19 cellular contexts compared by ENCODE assay signal in genomic region chr5:147568710-147569109, GRCh38. TPM values are rescaled to one million over a fixed set of nuclear protein-coding genes. Genes with fewer than 3 reads are reported as not detected.
DNase-seq lines count a peak whose midpoint lies in the region; TF ChIP-seq lines count a peak whose summit lies in the region.
"Had no signal": no experiment of that assay in that cellular context is flagged by ENCODE, and none has a peak within 500 bp of the region (broad histone marks: within the 10 kb centered on the region; RNA-seq: fewer than 3 reads in every experiment).

No MANE protein-coding gene starts in this region.

- H3T11ph ChIP-seq in H9 (ENCODE audit: low read length) = no peak overlapping the region

- no peak overlapping the region for H3K23ac ChIP-seq in H9 (ENCODE audit: insufficient read length, low read depth, low read length)

- H3K9me3 Mint-ChIP-seq in H9 = no peaks in the 10 kb centered on the region
- H3K9me3 Mint-ChIP-seq in progenitor cell of endocrine pancreas (ENCODE audit: low read depth) = no peaks in the 10 kb centered on the region

- peak; percentile 52 for DNase-seq in H9
- DNase-seq in SW480 (ENCODE audit: low spot score) = peak; percentile 24
- no peak for DNase-seq in progenitor cell of endocrine pancreas (ENCODE audit: low spot score, unreplicated experiment)
- no peak for DNase-seq in NCI-H446 treated with DMSO at 0.1 percent for 48 hours (lab: John Stamatoyannopoulos, UW)
- DNase-seq in NCI-H128 (lab: John Stamatoyannopoulos, UW; ENCODE audit: unreplicated experiment) = no peak
- no peak for DNase-seq in LoVo (ENCODE audit: low spot score)
- DNase-seq: AML-193, DMS79, GM23248, NCI-H1092, NCI-H1694, NCI-H2081 treated with DMSO at 0.1 percent for 48 hours, NCI-H510A, RPMI8226, SHP77 treated with DMSO at 0.1 percent for 48 hours had no signal

- no peaks in the 10 kb centered on the region for H3K27me3 Mint-ChIP-seq in H9 (ENCODE audit: low read depth)
- no peaks in the 10 kb centered on the region for H3K27me3 Mint-ChIP-seq in progenitor cell of endocrine pancreas

- H2BK15ac ChIP-seq in H9 (ENCODE audit: low read depth, low read length) = no peak overlapping the region

- no peak overlapping the region for H4K5ac ChIP-seq in H9 (ENCODE audit: insufficient read length, low read depth, low read length)

- H4K8ac ChIP-seq in H9 (replicated peaks; ENCODE audit: insufficient read length, low read depth, low read length) = no peak overlapping the region

- no peak for TF ChIP-seq CTCF in H9 (conservative IDR thresholded peaks at IDR 0.05)
- no peak for TF ChIP-seq CTCF in progenitor cell of endocrine pancreas (IDR thresholded peaks at IDR 0.05; ENCODE audit: unreplicated experiment)

- H4K20me1 ChIP-seq in H9 (ENCODE audit: control insufficient read depth, insufficient read depth, insufficient read length) = no peaks in the 10 kb centered on the region

- no peak overlapping the region for H2AK5ac ChIP-seq in H9 (ENCODE audit: insufficient read length, low read length)

- peak overlapping the region; percentile 0 to 50; a peak in 4 of 5 replicates for H3K4me3 Mint-ChIP-seq in H9
- no peak overlapping the region for H3K4me3 Mint-ChIP-seq in progenitor cell of endocrine pancreas (ENCODE audit: low read depth)

- H3K27ac Mint-ChIP-seq in H9 (peak overlapping the region; percentile 95 to 99 (median 96)), progenitor cell of endocrine pancreas (peak overlapping the region; percentile 12)

- H3K4ac ChIP-seq in H9 (ENCODE audit: low read depth, low read length) = no peak overlapping the region

- H3K4me1 ChIP-seq in H9 (ENCODE audit: insufficient read depth, low read length) = peaks cover 16% of the 10 kb centered on the region; the same call in 1 of the 2 replicates
- peaks cover 66% of the 10 kb centered on the region for H3K4me1 ChIP-seq in iPS-18a (ENCODE audit: control insufficient read depth, low read depth, low read length)

- H3K27ac ChIP-seq in H9 (ENCODE audit: insufficient read length, low read depth, low read length) (peak overlapping the region; percentile 75), iPS-18a (ENCODE audit: low read length) (peak overlapping the region; percentile 76)
- H3K27ac ChIP-seq: C4-2B, GM23248 had no signal

- H3K9me3 ChIP-seq in H9 (ENCODE audit: control insufficient read depth, low read depth, low read length) (no peaks in the 10 kb centered on the region), iPS-18a (ENCODE audit: control insufficient read depth, low read depth, low read length) (no peaks in the 10 kb centered on the region)
- H3K9me3 ChIP-seq: MG63 had no signal

- peak overlapping the region; percentile 17 for H3K4me2 ChIP-seq in H9 (ENCODE audit: insufficient read depth, insufficient read length, low read length)

- H3K36me3 Mint-ChIP-seq in H9 (ENCODE audit: insufficient read depth in 1 of 3, low read depth in 3 of 3) (peaks cover 29 to 59% (median 59%) of the 10 kb centered on the region in 3 experiments), progenitor cell of endocrine pancreas (ENCODE audit: insufficient read depth) (no peaks in the 10 kb centered on the region)

- no peaks in the 10 kb centered on the region for H3K23me2 ChIP-seq in H9 (ENCODE audit: insufficient read length, low read depth, low read length, poor library complexity, severe bottlenecking)

- H4K91ac ChIP-seq in H9 (ENCODE audit: insufficient read length, low read depth, low read length) = no peak overlapping the region

- no peaks in the 10 kb centered on the region for H3K79me1 ChIP-seq in H9 (ENCODE audit: insufficient read depth, low read depth, low read length, poor library complexity, severe bottlenecking)

- peak overlapping the region; percentile 3 for H2BK5ac ChIP-seq in H9 (ENCODE audit: insufficient read length, low read length)

- H2BK20ac ChIP-seq in H9 (ENCODE audit: low read depth, low read length, poor library complexity, severe bottlenecking) = no peak overlapping the region

- H3K27me3 ChIP-seq in H9 (ENCODE audit: insufficient read depth, low read length) (no peaks in the 10 kb centered on the region), iPS-18a (ENCODE audit: control insufficient read depth, insufficient read depth, low read length) (no peaks in the 10 kb centered on the region)
- H3K27me3 ChIP-seq: MG63 had no signal

- H3K36me3 ChIP-seq in iPS-18a (ENCODE audit: control insufficient read depth, low read depth, low read length) = peaks cover 20% of the 10 kb centered on the region
- H3K36me3 ChIP-seq: MG63 had no signal

- peak overlapping the region; percentile 6 for H3K4me3 ChIP-seq in iPS-18a (ENCODE audit: low read length)
- H3K4me3 ChIP-seq: GM23248, MG63 had no signal

- no peak overlapping the region for H2AFZ ChIP-seq in H9 (ENCODE audit: low read length)
- H2AFZ ChIP-seq: GM23248 had no signal

- no peak overlapping the region for H3K18ac ChIP-seq in H9 (ENCODE audit: insufficient read length, low read depth, low read length)

- H3K9ac ChIP-seq in H9 (ENCODE audit: extremely low read depth, insufficient read length, low read length) = no peak overlapping the region
- H3K9ac ChIP-seq in iPS-18a (ENCODE audit: low read length) = peak overlapping the region; percentile 2
- H3K9ac ChIP-seq: GM23248, KMS-11 had no signal

- WGBS in H9 (ENCODE audit: extremely low coverage, insufficient read length, low lambda C conversion rate) = no CpG with 5 or more reads among the region's 5 CpGs

- no peak overlapping the region for H3K14ac ChIP-seq in H9 (ENCODE audit: insufficient read depth, low read length)

- peak overlapping the region; percentile 60 for H2BK12ac ChIP-seq in H9 (ENCODE audit: insufficient read length, low read depth, low read length)

- no peak overlapping the region for H3K56ac ChIP-seq in H9 (ENCODE audit: insufficient read length, low read depth, low read length)

- peak overlapping the region; percentile 62 for H2BK120ac ChIP-seq in H9 (ENCODE audit: low read depth, low read length, poor library complexity, severe bottlenecking)

- H3K4me1 Mint-ChIP-seq in H9 (peaks cover 79 to 81% of the 10 kb centered on the region in 2 experiments), progenitor cell of endocrine pancreas (ENCODE audit: low read depth) (peaks cover 20% of the 10 kb centered on the region)

- peaks cover 16% of the 10 kb centered on the region; the same call in 1 of the 2 replicates for H3K79me2 ChIP-seq in H9 (ENCODE audit: insufficient read depth, low read length)

RNA-seq across cellular contexts. Expression of gene DPYSL3, which starts 58.8 kb away (rescaled TPM):
- total RNA-seq in H9 (2021) (510 and 515 TPM in 2 replicates), progenitor cell of endocrine pancreas (56.0 and 60.4 TPM in 2 replicates)

Comparison
In these comparisons a context has a peak if more than half of its experiments do, and no peak if none do; other contexts are left out.
1. DNase-seq: peak in H9 (single experiment) and SW480 (single experiment); none in progenitor cell of endocrine pancreas (single experiment), NCI-H446 treated with DMSO at 0.1 percent for 48 hours (single experiment), NCI-H128 (single experiment) and LoVo (single experiment).